10 cellular contexts compared by ENCODE assay signal in genomic region chr1:211639500-211640361, GRCh38. TPM values are rescaled to one million over a fixed set of nuclear protein-coding genes. Genes with fewer than 3 reads are reported as not detected.
DNase-seq lines count a peak whose midpoint lies in the region; ATAC-seq, FAIRE-seq and TF ChIP-seq lines count a peak whose summit lies in the region.
"Had no signal": no experiment of that assay in that cellular context is flagged by ENCODE, and none has a peak within 500 bp of the region (broad histone marks: within the 10 kb centered on the region; RNA-seq: fewer than 3 reads in every experiment).

No MANE protein-coding gene starts in this region.

- H3K27ac ChIP-seq in MM.1S (ENCODE audit: low read length) = no peak overlapping the region

- no peaks in the 10 kb centered on the region for H3K4me1 ChIP-seq in MM.1S (ENCODE audit: low read length)

- H3K9me2 ChIP-seq in MM.1S (replicated peaks; ENCODE audit: insufficient read depth, low read length) = no peaks in the 10 kb centered on the region

- no peaks in the 10 kb centered on the region for H3K27me3 ChIP-seq in MM.1S (replicated peaks; ENCODE audit: insufficient read depth, low read length)

- DNase-seq in GM03348 (ENCODE audit: low spot score) = peak; percentile 84
- peak; percentile 89 for DNase-seq in RCC 7860 (ENCODE audit: low spot score)
- peak; percentile 98 for DNase-seq in renal cortical epithelial cell (ENCODE audit: low read depth)
- no peak for DNase-seq in MM.1S
- DNase-seq in NCI-H526 (lab: John Stamatoyannopoulos, UW) = no peak
- DNase-seq in superior temporal gyrus (ENCODE audit: extremely low spot score) = no peak

- ATAC-seq in esophagus mucosa (peak; percentile 32), GM18867 (IDR thresholded peaks at IDR 0.05; ENCODE audit: unreplicated experiment) (no peak)
- ATAC-seq: activated CD4-positive, CD25-positive, alpha-beta regulatory T cell treated with anti-CD3 and anti-CD28 coated beads, Interleukin-2, amount 50 U/mL, for 24 hours had no signal

- no peaks in the 10 kb centered on the region for H4K20me1 ChIP-seq in MM.1S (ENCODE audit: insufficient read depth, low read length)

- H2AFZ ChIP-seq in MM.1S (ENCODE audit: low read length) = no peak overlapping the region

- no peaks in the 10 kb centered on the region for H3K36me3 ChIP-seq in MM.1S (replicated peaks; ENCODE audit: insufficient read depth, low read length)

- TF ChIP-seq CTCF in MM.1S (IDR thresholded peaks at IDR 0.05; ENCODE audit: low read length) = no peak

- no peaks in the 10 kb centered on the region for H3K9me3 ChIP-seq in MM.1S (replicated peaks; ENCODE audit: insufficient read depth, low read length)

- H3K4me2 ChIP-seq in MM.1S (ENCODE audit: low read depth, low read length) = no peak overlapping the region

- no peak overlapping the region for H3K4me3 ChIP-seq in MM.1S (ENCODE audit: low read length)

- FAIRE-seq in RCC 7860 (lab: Jason Lieb, UNC) = peak; percentile 81
- FAIRE-seq: GM19239 had no signal

- H3F3A ChIP-seq in MM.1S (ENCODE audit: insufficient read depth, low read length) = no peaks in the 10 kb centered on the region

- H3K79me2 ChIP-seq in MM.1S (ENCODE audit: low read length) = no peaks in the 10 kb centered on the region

- H3K9ac ChIP-seq in MM.1S (ENCODE audit: low read length) = no peak overlapping the region

RNA-seq across cellular contexts. Expression of gene NEK2, which starts 35.7 kb away (rescaled TPM):
- total RNA-seq in esophagus mucosa (9.8 TPM), renal cortical epithelial cell (0.85 and 15.1 TPM in 2 replicates)

Comparison
In these comparisons a context has a peak if more than half of its experiments do, and no peak if none do; other contexts are left out.
1. DNase-seq: peak in GM03348 (single experiment), RCC 7860 (single experiment) and renal cortical epithelial cell (single experiment); none in MM.1S (single experiment), NCI-H526 (0 of 2) and superior temporal gyrus (single experiment).